Comparison of ENCODE assay signal across 22 cellular contexts in the genomic region with DNA sequence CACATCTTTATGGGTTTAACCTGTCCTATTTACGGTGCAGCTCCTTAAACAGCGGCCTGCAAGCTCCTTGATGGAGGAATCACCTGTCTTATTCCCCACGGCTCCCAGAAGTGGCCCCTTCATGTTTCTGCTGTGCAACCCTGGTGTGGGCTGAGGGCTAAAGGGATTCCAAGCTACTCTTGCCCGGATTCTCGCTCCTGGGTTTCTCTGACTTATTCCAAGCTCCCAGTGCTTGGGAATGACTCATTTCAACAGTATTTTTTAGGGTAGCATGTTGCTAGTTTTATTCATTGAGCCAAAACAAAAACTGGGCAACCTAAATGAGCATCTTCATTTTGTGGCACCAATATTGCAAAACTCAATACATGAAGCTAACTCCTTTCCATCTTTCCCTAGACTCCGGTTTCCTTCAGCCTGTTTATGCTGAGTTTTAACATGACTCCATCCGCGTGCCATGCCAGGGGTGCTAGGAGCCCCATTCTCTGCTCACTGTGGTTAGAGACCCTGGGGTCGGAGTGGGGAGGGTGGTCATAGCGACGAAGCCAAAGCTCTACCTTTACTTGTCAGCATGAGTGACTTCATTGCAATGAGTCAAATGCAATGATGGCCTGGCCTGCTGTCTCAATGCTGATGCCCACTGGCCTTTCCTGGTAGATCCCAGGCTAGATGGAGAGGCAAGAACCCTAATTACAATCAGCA.
"Had no signal": no experiment of that assay in that cellular context is flagged by ENCODE, and none has a peak within 500 bp of the region (broad histone marks: within the 10 kb centered on the region; RNA-seq: fewer than 3 reads in every experiment).

No MANE protein-coding gene starts in this region.

- DNase-seq: activated CD4-positive, alpha-beta T cell treated with anti-CD3 and anti-CD28 coated beads, Interleukin-2, amount 50 U/mL, for 4 hours; activated CD8-positive, alpha-beta memory T cell treated with anti-CD3 and anti-CD28 coated beads for 24 hours; activated CD8-positive, alpha-beta memory T cell treated with anti-CD3 and anti-CD28 coated beads, Interleukin-2, amount 50 U/mL, for 4 hours; activated naive CD4-positive, alpha-beta T cell treated with anti-CD3 and anti-CD28 coated beads, Interleukin-2, amount 10 ng/mL, durations not matched to agents 7 days and 5 days; activated T-cell treated with anti-CD3 and anti-CD28 coated beads, Interleukin-2, amount 50 U/mL, for 24 hours; cerebellar nuclear complex; foreskin keratinocyte; hippocampal formation; left ventricle myocardium superior; mammary epithelial cell; pancreas; stimulated activated CD4-positive, alpha-beta T cell treated with anti-CD3 and anti-CD28 coated beads, Interleukin-1b, Interleukin-23, amount 100 ng/mL, for 48 hours; stimulated activated naive CD8-positive, alpha-beta T cell treated with anti-CD3 and anti-CD28 coated beads, Interleukin-15, amount 100 ng/mL, for 72 hours; T-helper 9 cell had no signal

- H3K27ac ChIP-seq: coronary artery, epithelial cell of prostate, foreskin keratinocyte, neutrophil, pancreas, skin epidermis, tibial nerve had no signal

- ATAC-seq: left ventricle myocardium superior; natural killer cell treated with Interleukin-12 subunit alpha and Interleukin-12 subunit beta and Interleukin-15 and Interleukin-18, amount 100 ng/mL, for 72 hours; pancreas; stimulated activated naive CD8-positive, alpha-beta T cell treated with anti-CD3 and anti-CD28 coated beads, Interleukin-15, amount 100 ng/mL, for 72 hours; WTC11 had no signal

- H3K4me1 Mint-ChIP-seq: activated naive CD4-positive, alpha-beta T cell treated with anti-CD3 and anti-CD28 coated beads, Interleukin-2, amount 10 ng/mL, durations not matched to agents 7 days and 5 days; mesothelial cell of epicardium had no signal

- H3K36me3 Mint-ChIP-seq: activated naive CD4-positive, alpha-beta T cell treated with anti-CD3 and anti-CD28 coated beads, Interleukin-2, amount 10 ng/mL, durations not matched to agents 7 days and 5 days; natural killer cell treated with Interleukin-12 subunit alpha and Interleukin-12 subunit beta and Interleukin-15 and Interleukin-18, amount 100 ng/mL, for 72 hours; WTC11 had no signal

- H3K27me3 ChIP-seq: foreskin keratinocyte, neutrophil, pancreas, tibial nerve had no signal

- H3K4me3 ChIP-seq: coronary artery, pancreas, skin epidermis, tibial nerve had no signal

- H3K36me3 ChIP-seq: neutrophil, pancreas had no signal

- H3K9me3 Mint-ChIP-seq: activated T-cell treated with anti-CD3 and anti-CD28 coated beads, Interleukin-2, amount 50 U/mL, for 24 hours; natural killer cell treated with Interleukin-12 subunit alpha and Interleukin-12 subunit beta and Interleukin-15 and Interleukin-18, amount 100 ng/mL, for 72 hours had no signal

- H3K27me3 Mint-ChIP-seq: activated naive CD4-positive, alpha-beta T cell treated with anti-CD3 and anti-CD28 coated beads, Interleukin-2, amount 10 ng/mL, durations not matched to agents 7 days and 5 days; activated T-cell treated with anti-CD3 and anti-CD28 coated beads, Interleukin-2, amount 50 U/mL, for 24 hours; natural killer cell treated with Interleukin-12 subunit alpha and Interleukin-12 subunit beta and Interleukin-15 and Interleukin-18, amount 100 ng/mL, for 72 hours; stimulated activated naive CD8-positive, alpha-beta T cell treated with anti-CD3 and anti-CD28 coated beads, Interleukin-15, amount 100 ng/mL, for 72 hours had no signal

- H3K9me3 ChIP-seq: neutrophil, pancreas, tibial nerve had no signal

- H3K4me3 Mint-ChIP-seq: activated naive CD4-positive, alpha-beta T cell treated with anti-CD3 and anti-CD28 coated beads, Interleukin-2, amount 10 ng/mL, durations not matched to agents 7 days and 5 days; activated T-cell treated with anti-CD3 and anti-CD28 coated beads, Interleukin-2, amount 50 U/mL, for 24 hours; mesothelial cell of epicardium; natural killer cell treated with Interleukin-12 subunit alpha and Interleukin-12 subunit beta and Interleukin-15 and Interleukin-18, amount 100 ng/mL, for 72 hours; stimulated activated naive CD8-positive, alpha-beta T cell treated with anti-CD3 and anti-CD28 coated beads, Interleukin-15, amount 100 ng/mL, for 72 hours; WTC11 had no signal

- H3K4me1 ChIP-seq: foreskin keratinocyte, pancreas, tibial nerve had no signal

- H3K27ac Mint-ChIP-seq: activated naive CD4-positive, alpha-beta T cell treated with anti-CD3 and anti-CD28 coated beads, Interleukin-2, amount 10 ng/mL, durations not matched to agents 7 days and 5 days; activated T-cell treated with anti-CD3 and anti-CD28 coated beads, Interleukin-2, amount 50 U/mL, for 24 hours; mesothelial cell of epicardium; natural killer cell treated with Interleukin-12 subunit alpha and Interleukin-12 subunit beta and Interleukin-15 and Interleukin-18, amount 100 ng/mL, for 72 hours; stimulated activated naive CD8-positive, alpha-beta T cell treated with anti-CD3 and anti-CD28 coated beads, Interleukin-15, amount 100 ng/mL, for 72 hours had no signal
